In the genomic region with DNA sequence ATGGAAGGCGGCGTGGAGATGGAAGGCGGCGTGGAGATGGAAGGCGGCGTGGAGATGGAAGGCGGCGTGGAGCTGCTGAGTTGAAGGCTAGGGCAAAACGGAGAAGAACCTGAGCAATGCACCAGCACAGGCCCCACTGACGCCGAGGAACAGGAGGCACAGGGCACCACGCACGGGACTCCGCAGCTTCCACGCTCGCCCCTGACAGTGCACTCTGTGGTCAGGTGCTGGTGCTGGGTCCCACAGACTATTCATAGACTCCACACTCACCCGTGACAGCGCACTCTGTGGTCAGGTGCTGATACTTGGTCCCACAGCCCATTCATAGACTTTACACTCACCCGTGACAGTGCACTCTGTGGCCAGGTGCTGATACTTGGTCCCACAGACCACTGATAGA, we compare ENCODE assay signal across 16 cellular contexts. TPM values are rescaled to one million over a fixed set of nuclear protein-coding genes. Genes with fewer than 3 reads are reported as not detected.
"Had no signal": no experiment of that assay in that cellular context is flagged by ENCODE, and none has a peak within 500 bp of the region (broad histone marks: within the 10 kb centered on the region; RNA-seq: fewer than 3 reads in every experiment).

No MANE protein-coding gene starts in this region.

- H3K27ac Mint-ChIP-seq: activated CD8-positive, alpha-beta T cell treated with anti-CD3 and anti-CD28 coated beads, Interleukin-2, amount 10 ng/mL, durations not matched to agents 7 days and 5 days; natural killer cell; stimulated activated naive CD8-positive, alpha-beta T cell treated with anti-CD3 and anti-CD28 coated beads, Interleukin-15, Interleukin-2, amounts not matched to agents 100 ng/mL and 50 ng/mL, for 24 hours; T-helper 17 cell; WTC11 had no signal

- H3K4me3 Mint-ChIP-seq: activated CD8-positive, alpha-beta T cell treated with anti-CD3 and anti-CD28 coated beads, Interleukin-2, amount 10 ng/mL, durations not matched to agents 7 days and 5 days; natural killer cell; stimulated activated naive CD8-positive, alpha-beta T cell treated with anti-CD3 and anti-CD28 coated beads, Interleukin-15, Interleukin-2, amounts not matched to agents 100 ng/mL and 50 ng/mL, for 24 hours; T-helper 17 cell; WTC11 had no signal

- H3K36me3 Mint-ChIP-seq: natural killer cell had no signal

- H3K27ac ChIP-seq: epithelial cell of prostate had no signal

- H3K9me3 Mint-ChIP-seq: natural killer cell; stimulated activated naive CD8-positive, alpha-beta T cell treated with anti-CD3 and anti-CD28 coated beads, Interleukin-15, Interleukin-2, amounts not matched to agents 100 ng/mL and 50 ng/mL, for 24 hours; WTC11 had no signal

- DNase-seq: activated CD4-positive, alpha-beta T cell treated with anti-CD3 and anti-CD28 coated beads for 48 hours; activated CD8-positive, alpha-beta memory T cell treated with anti-CD3 and anti-CD28 coated beads, Interleukin-2, amount 50 U/mL, for 48 hours; activated CD8-positive, alpha-beta T cell treated with anti-CD3 and anti-CD28 coated beads, Interleukin-2, amount 10 ng/mL, durations not matched to agents 7 days and 5 days; activated naive CD4-positive, alpha-beta T cell treated with Interleukin-2 at 50 U/mL for 16 hours; central memory CD4-positive, alpha-beta T cell; cortex of kidney; effector CD8-positive, alpha-beta T cell; natural killer cell; occipital lobe; stimulated activated CD4-positive, alpha-beta T cell treated with anti-CD3 and anti-CD28 coated beads, Interleukin-15, amount 100 ng/mL, for 24 hours; stimulated activated CD4-positive, alpha-beta T cell treated with anti-CD3 and anti-CD28 coated beads, Interleukin-4, amount 100 ng/mL, for 24 hours; T-helper 17 cell had no signal

- ATAC-seq: activated CD8-positive, alpha-beta T cell treated with anti-CD3 and anti-CD28 coated beads, Interleukin-2, amount 10 ng/mL, durations not matched to agents 7 days and 5 days; T-helper 17 cell; WTC11 had no signal

- H3K4me1 Mint-ChIP-seq: natural killer cell, T-helper 17 cell had no signal

RNA-seq across cellular contexts. Expression of a gene that starts 34.0 kb away (rescaled TPM):
- total RNA-seq: activated CD8-positive, alpha-beta T cell treated with anti-CD3 and anti-CD28 coated beads, Interleukin-2, amount 10 ng/mL, durations not matched to agents 7 days and 5 days; mononuclear cell; natural killer cell had no signal
